8 cellular contexts compared by ENCODE assay signal in genomic region chr5:96752341-96753016, GRCh38.
DNase-seq lines count a peak whose midpoint lies in the region; ATAC-seq and TF ChIP-seq lines count a peak whose summit lies in the region.

No MANE protein-coding gene starts in this region.

- peak; percentile 68 for TF ChIP-seq CTCF in epithelial cell of esophagus (IDR thresholded peaks at IDR 0.05; ENCODE audit: insufficient read depth, low read depth, low read length, missing control alignments)
- peak; percentile 73 for TF ChIP-seq CTCF in nephron progenitor cell (IDR thresholded peaks at IDR 0.05)

- H3K27me3 Mint-ChIP-seq in nephron progenitor cell (ENCODE audit: low read depth, poor library complexity) = peaks cover 5% of the 10 kb centered on the region

- H3K27ac Mint-ChIP-seq in nephron progenitor cell = no peak overlapping the region

- H3K9me3 Mint-ChIP-seq in nephron progenitor cell = no peaks in the 10 kb centered on the region

- H3K4me3 Mint-ChIP-seq in nephron progenitor cell = no peak overlapping the region

- ATAC-seq in GM19324 (IDR thresholded peaks at IDR 0.05; ENCODE audit: low FRiP score, unreplicated experiment) = no peak
- ATAC-seq in HG02678 (IDR thresholded peaks at IDR 0.05; ENCODE audit: unreplicated experiment) = no peak

- peaks cover 26% of the 10 kb centered on the region for H3K36me3 Mint-ChIP-seq in nephron progenitor cell (ENCODE audit: low read depth)

- H3K4me3 ChIP-seq in epithelial cell of esophagus (ENCODE audit: low read length) = no peak overlapping the region

- DNase-seq in stimulated activated CD8-positive, alpha-beta memory T cell treated with anti-CD3 and anti-CD28 coated beads, Interleukin-12 subunit alpha, Interleukin-12 subunit beta, amount 100 ng/mL, for 1 hour (ENCODE audit: low read depth) = peak; percentile 28
- no peak for DNase-seq in stimulated activated CD8-positive, alpha-beta memory T cell treated with anti-CD3 and anti-CD28 coated beads, Interleukin-4, amount 100 ng/mL, for 48 hours
- peak; percentile 56 for DNase-seq in MV-4-11 (lab: John Stamatoyannopoulos, UW)
- peak; percentile 25 for DNase-seq in SKM-1 treated with dmso at 0.1 percent for 144 hours (lab: John Stamatoyannopoulos, UW; ENCODE audit: unreplicated experiment)
- DNase-seq in epithelial cell of esophagus (ENCODE audit: low read depth) = peak; percentile 62
- peak; percentile 46 for DNase-seq in nephron progenitor cell

- peaks cover 23% of the 10 kb centered on the region for H3K4me1 Mint-ChIP-seq in nephron progenitor cell
